8 cellular contexts compared by ENCODE assay signal in the genomic region with DNA sequence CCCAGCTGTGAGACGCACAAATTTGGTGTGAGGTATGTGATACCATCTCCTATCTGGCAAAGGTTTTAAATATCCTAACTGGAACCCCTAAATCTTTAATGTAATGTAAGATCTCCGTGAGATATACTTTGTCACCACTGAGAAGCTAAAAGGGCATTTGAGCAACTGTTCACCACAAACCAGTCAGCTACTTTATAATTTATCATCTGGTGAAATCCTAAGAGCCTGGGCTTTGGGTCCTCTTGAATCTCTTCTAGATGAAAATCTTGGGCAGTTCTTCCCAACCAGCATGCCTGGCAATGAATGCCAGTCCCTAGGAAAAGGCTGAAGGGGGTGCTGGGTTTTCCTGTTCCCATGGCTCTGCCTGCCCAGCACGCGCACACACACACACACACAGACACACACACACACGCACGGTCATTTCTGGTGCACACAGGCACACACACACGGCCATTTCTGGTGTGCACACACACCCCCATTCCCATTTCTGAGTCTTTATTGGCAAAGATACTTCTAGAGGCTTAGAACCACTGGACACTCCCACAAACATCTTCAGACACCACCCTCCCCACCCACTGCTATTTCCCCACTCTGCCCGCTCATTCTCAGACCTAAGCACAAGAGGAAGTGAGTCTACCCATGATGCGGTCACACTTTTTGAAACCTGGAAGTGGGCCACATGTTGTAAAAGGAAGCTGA.
DNase-seq lines count a peak whose midpoint lies in the region; ATAC-seq, FAIRE-seq and TF ChIP-seq lines count a peak whose summit lies in the region.

No MANE protein-coding gene starts in this region.

- H3K36me3 ChIP-seq in RWPE2 (ENCODE audit: low read depth) (no peaks in the 10 kb centered on the region; the same call in 1 of the 2 replicates), small intestine (ENCODE audit: control insufficient read depth in 2 of 2, insufficient read depth in 2 of 2, low read length in 2 of 2) (no peaks in the 10 kb centered on the region)

- H3K4me3 ChIP-seq in RWPE2 (ENCODE audit: severe bottlenecking) (no peak overlapping the region), small intestine (ENCODE audit: low read depth in 1 of 2, low read length in 2 of 2) (no peak overlapping the region)

- no peaks in the 10 kb centered on the region for H3K27me3 ChIP-seq in RWPE2 (ENCODE audit: insufficient read depth, poor library complexity, severe bottlenecking)
- H3K27me3 ChIP-seq in small intestine (ENCODE audit: control insufficient read depth in 2 of 2, insufficient read depth in 2 of 2, low read length in 2 of 2), result no peaks in the 10 kb centered on the region

- DNase-seq in RWPE2 (ENCODE audit: low spot score) (peak; percentile 94), globus pallidus (ENCODE audit: low spot score) (peak; percentile 75), small intestine (peak; percentile 94), NCI-H1092 treated with DMSO at 0.1 percent for 48 hours (lab: John Stamatoyannopoulos, UW) (no peak), NCI-H524 treated with DMSO at 0.1 percent for 48 hours (lab: John Stamatoyannopoulos, UW) (no peak)
- DNase-seq in activated effector memory CD4-positive, alpha-beta T cell treated with Interleukin-2 at 50 U/mL for 16 hours, result peak; percentile 50

- 21 to 28% (median 25%) methylated on average over 9 of the region's 9 CpGs for WGBS in small intestine, 3 donors

- H3K9me3 ChIP-seq in RWPE2 (ENCODE audit: severe bottlenecking), result no peaks in the 10 kb centered on the region
- H3K9me3 ChIP-seq in small intestine (ENCODE audit: control insufficient read depth, low read depth), result no peaks in the 10 kb centered on the region

- FAIRE-seq in small intestine (lab: Jason Lieb, UNC), result no peak

- H3K4me1 ChIP-seq in RWPE2 (ENCODE audit: insufficient read depth, poor library complexity, severe bottlenecking) (peaks cover 80% of the 10 kb centered on the region), small intestine (ENCODE audit: control insufficient read depth in 2 of 2, insufficient read depth in 1 of 2, low read depth in 1 of 2, low read length in 1 of 2) (peaks cover 5 to 14% of the 10 kb centered on the region in 2 donors)

- no peak for TF ChIP-seq CTCF in RWPE2 (IDR thresholded peaks at IDR 0.05; ENCODE audit: poor library complexity, severe bottlenecking)

- H3K27ac ChIP-seq in RWPE2 (ENCODE audit: poor library complexity, severe bottlenecking) (peak overlapping the region; percentile 98), small intestine (ENCODE audit: low read depth in 1 of 2, low read length in 1 of 2) (peak overlapping the region; percentile 12 to 77)

- peak; percentile 37 for ATAC-seq in GM18873 (IDR thresholded peaks at IDR 0.05; ENCODE audit: low FRiP score, unreplicated experiment)
- ATAC-seq in HG03064 (IDR thresholded peaks at IDR 0.05; ENCODE audit: low read depth, unreplicated experiment), result peak; percentile 46
- ATAC-seq in RWPE2 (ENCODE audit: low read depth), result peak; percentile 75

Comparison
In these comparisons a context has a peak if more than half of its experiments do, and no peak if none do; other contexts are left out.
1. DNase-seq: peak in RWPE2 (single experiment), activated effector memory CD4-positive, alpha-beta T cell treated with Interleukin-2 at 50 U/mL for 16 hours (single experiment), globus pallidus (single experiment) and small intestine (single experiment); none in NCI-H1092 treated with DMSO at 0.1 percent for 48 hours (single experiment) and NCI-H524 treated with DMSO at 0.1 percent for 48 hours (single experiment).
2. Peak in every context shown above with its lines, with median percentiles within 50 percentile points of each other: ATAC-seq.